In genomic region chr2:10318345-10318744, GRCh38 we compare ENCODE assay signal across 1 cellular context.
A peak's percentile ranks its signal among the peaks of the same experiment; 100 is the strongest.
TF ChIP-seq lines count a peak whose summit lies in the region.

No MANE protein-coding gene starts in this region.

TF ChIP-seq in K562, 482 proteins besides CTCF, POLR2A, EP300 and RAD21 (continued from another document and continues in another):
- TF ChIP-seq AFF1 (IDR thresholded peaks at IDR 0.05; ENCODE audit: low read depth in 1 of 2, partially characterized antibody in 2 of 2) (no peak), POLR2H (tag; IDR thresholded peaks at IDR 0.05; ENCODE audit: low read depth) (no peak), NKRF (IDR thresholded peaks at IDR 0.05; ENCODE audit: borderline replicate concordance) (no peak), MYNN (IDR thresholded peaks at IDR 0.05) (no peak), MYNN (CRISPR knock-in tag; IDR thresholded peaks at IDR 0.05) (no peak), HDAC3 (IDR thresholded peaks at IDR 0.05; ENCODE audit: borderline replicate concordance, partially characterized antibody) (no peak), TAF1 (IDR thresholded peaks at IDR 0.05; ENCODE audit: control insufficient read depth, extremely low read depth, insufficient read depth, low read length, severe bottlenecking) (no peak), HNRNPK (IDR thresholded peaks at IDR 0.05; ENCODE audit: low read depth, low read length, poor library complexity, severe bottlenecking) (no peak), NCOA4 (IDR thresholded peaks at IDR 0.05; ENCODE audit: partially characterized antibody) (no peak), MAX (CRISPR knock-in tag; IDR thresholded peaks at IDR 0.05) (peak; percentile 38; the same call in 1 of the 2 replicates), MLX (CRISPR knock-in tag; conservative IDR thresholded peaks at IDR 0.05) (no peak), HMG20B (CRISPR knock-in tag; IDR thresholded peaks at IDR 0.05) (no peak), ZBTB5 (IDR thresholded peaks at IDR 0.05) (no peak), GMEB1 (CRISPR knock-in tag; IDR thresholded peaks at IDR 0.05) (no peak), MGA (IDR thresholded peaks at IDR 0.05) (peak; percentile 72), ARID2 (IDR thresholded peaks at IDR 0.05) (no peak), ZNF280A (IDR thresholded peaks at IDR 0.05; ENCODE audit: low read depth, partially characterized antibody) (no peak), MTA2 (IDR thresholded peaks at IDR 0.05; ENCODE audit: low read depth) (no peak), ZBTB33 (CRISPR knock-in tag; IDR thresholded peaks at IDR 0.05) (no peak), ZZZ3 (IDR thresholded peaks at IDR 0.05) (no peak), SNRNP70 (optimal IDR thresholded peaks at IDR 0.05; ENCODE audit: low read depth, low read length) (no peak)
